Comparison of ENCODE assay signal across 1 cellular context in the genomic region with DNA sequence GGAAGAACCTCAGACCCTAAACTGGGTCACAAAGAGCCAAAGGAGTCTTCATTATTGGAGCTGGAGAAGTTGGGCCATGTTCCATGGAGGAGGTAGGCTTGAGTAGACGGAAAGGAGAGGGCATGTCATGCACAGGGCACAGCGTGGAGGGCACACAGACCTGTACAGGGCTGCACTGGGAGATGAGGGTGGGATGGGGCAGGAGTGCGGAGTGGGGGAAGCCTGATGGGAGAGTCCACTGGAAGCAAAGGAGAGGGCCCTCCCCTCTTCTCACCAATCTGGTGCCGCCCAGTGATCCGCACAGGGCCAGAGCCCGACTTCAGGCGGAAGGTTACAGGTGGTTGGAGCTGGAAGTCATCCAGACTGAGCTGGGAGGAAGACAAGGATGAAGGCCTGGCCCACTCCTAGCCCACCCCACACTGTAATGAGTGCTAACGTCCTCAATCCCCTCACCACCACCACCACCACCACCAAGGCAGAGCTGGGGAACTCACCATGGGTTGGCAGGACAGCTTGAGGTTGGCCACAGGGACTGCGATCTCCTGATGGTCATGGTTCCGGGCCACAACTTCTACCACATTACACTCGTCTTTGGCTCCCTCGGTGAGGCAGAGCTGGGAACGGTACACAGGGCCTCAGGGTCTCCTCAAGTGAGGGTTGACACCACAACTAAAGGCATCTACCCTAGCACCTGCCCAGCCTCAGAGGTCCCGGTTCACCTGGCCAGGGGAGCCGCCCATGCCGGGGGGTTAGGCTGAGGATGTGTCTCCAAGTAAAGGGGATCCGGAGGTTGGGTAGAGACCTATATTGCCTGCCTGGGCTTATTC.
TF ChIP-seq lines count a peak whose summit lies in the region.

No MANE protein-coding gene starts in this region.

TF ChIP-seq in GM23338, 12 proteins besides CTCF, POLR2A, EP300 and RAD21 (continued from another document):
- TF ChIP-seq ZNF462 (CRISPR knock-in tag; IDR thresholded peaks at IDR 0.05) (no peak), ZNF114 (CRISPR knock-in tag; IDR thresholded peaks at IDR 0.05) (no peak), JUNB (IDR thresholded peaks at IDR 0.05; ENCODE audit: unreplicated experiment) (no peak), EZH2phosphoT487 (IDR thresholded peaks at IDR 0.05; ENCODE audit: unreplicated experiment) (no peak), POLR2AphosphoS5 (IDR thresholded peaks at IDR 0.05; ENCODE audit: low read depth) (no peak), CREB1 (CRISPR knock-in tag; IDR thresholded peaks at IDR 0.05; ENCODE audit: low read depth) (no peak), EZH2 (IDR thresholded peaks at IDR 0.05; ENCODE audit: low read depth, unreplicated experiment) (no peak)
- TF ChIP-seq, protein P1, sequence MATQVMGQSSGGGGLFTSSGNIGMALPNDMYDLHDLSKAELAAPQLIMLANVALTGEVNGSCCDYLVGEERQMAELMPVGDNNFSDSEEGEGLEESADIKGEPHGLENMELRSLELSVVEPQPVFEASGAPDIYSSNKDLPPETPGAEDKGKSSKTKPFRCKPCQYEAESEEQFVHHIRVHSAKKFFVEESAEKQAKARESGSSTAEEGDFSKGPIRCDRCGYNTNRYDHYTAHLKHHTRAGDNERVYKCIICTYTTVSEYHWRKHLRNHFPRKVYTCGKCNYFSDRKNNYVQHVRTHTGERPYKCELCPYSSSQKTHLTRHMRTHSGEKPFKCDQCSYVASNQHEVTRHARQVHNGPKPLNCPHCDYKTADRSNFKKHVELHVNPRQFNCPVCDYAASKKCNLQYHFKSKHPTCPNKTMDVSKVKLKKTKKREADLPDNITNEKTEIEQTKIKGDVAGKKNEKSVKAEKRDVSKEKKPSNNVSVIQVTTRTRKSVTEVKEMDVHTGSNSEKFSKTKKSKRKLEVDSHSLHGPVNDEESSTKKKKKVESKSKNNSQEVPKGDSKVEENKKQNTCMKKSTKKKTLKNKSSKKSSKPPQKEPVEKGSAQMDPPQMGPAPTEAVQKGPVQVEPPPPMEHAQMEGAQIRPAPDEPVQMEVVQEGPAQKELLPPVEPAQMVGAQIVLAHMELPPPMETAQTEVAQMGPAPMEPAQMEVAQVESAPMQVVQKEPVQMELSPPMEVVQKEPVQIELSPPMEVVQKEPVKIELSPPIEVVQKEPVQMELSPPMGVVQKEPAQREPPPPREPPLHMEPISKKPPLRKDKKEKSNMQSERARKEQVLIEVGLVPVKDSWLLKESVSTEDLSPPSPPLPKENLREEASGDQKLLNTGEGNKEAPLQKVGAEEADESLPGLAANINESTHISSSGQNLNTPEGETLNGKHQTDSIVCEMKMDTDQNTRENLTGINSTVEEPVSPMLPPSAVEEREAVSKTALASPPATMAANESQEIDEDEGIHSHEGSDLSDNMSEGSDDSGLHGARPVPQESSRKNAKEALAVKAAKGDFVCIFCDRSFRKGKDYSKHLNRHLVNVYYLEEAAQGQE (IDR thresholded peaks at IDR 0.05; ENCODE audit: unreplicated experiment): no peak
